7 cellular contexts compared by ENCODE assay signal in the genomic region with DNA sequence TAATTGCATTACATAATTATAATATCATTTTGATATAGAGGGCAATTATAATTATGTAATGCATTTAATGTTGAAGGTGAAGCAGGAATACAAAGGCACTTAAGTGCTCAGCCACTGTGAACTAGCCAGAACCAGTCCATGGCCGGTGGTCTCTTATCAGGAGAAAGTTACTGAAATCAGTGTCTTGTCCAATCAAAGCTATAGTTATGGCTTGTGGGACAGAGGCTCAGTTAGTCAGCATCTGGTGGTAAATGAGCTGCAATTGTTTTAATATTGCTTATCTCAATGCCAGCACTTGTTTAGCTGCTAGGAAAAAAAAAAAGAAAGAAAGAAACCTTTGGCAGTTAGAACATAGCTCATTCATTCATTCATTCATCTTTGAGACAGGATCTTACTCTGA. TPM values are rescaled to one million over a fixed set of nuclear protein-coding genes. Genes with fewer than 3 reads are reported as not detected.
"Had no signal": no experiment of that assay in that cellular context is flagged by ENCODE, and none has a peak within 500 bp of the region (broad histone marks: within the 10 kb centered on the region; RNA-seq: fewer than 3 reads in every experiment).

No MANE protein-coding gene starts in this region.

- H3K4me2 ChIP-seq: KMS-11 had no signal

- H3K36me3 ChIP-seq: HAP-1 had no signal

- H3K9me3 ChIP-seq: HAP-1 had no signal

- H3K4me3 ChIP-seq: GM23248, HAP-1 had no signal

- H3K27ac ChIP-seq: GM23248, KMS-11 had no signal

- H2AFZ ChIP-seq: GM23248 had no signal

- H3K9ac ChIP-seq: GM23248, KMS-11 had no signal

- ATAC-seq: HCT116 had no signal

- DNase-seq: GM23248, GOT3, H7, IMR-90 had no signal

RNA-seq across cellular contexts. Expression of a gene that starts 21.8 kb away (rescaled TPM):
- total RNA-seq: H7 had no signal
